ENCODE assay signal across 8 cellular contexts in genomic region chr5:173283318-173284288, GRCh38. TPM values are rescaled to one million over a fixed set of nuclear protein-coding genes. Genes with fewer than 3 reads are reported as not detected.
DNase-seq lines count a peak whose midpoint lies in the region; ATAC-seq and TF ChIP-seq lines count a peak whose summit lies in the region.

No MANE protein-coding gene starts in this region.

- peaks cover 15% of the 10 kb centered on the region for H3K4me1 Mint-ChIP-seq in activated T-cell treated with anti-CD3 and anti-CD28 coated beads, Interleukin-2, amount 50 U/mL, for 72 hours (ENCODE audit: low read depth)

- H3K4me3 ChIP-seq in OCI-LY7 (ENCODE audit: low read depth, low read length, poor library complexity, severe bottlenecking) (no peak overlapping the region), fibroblast of mammary gland (ENCODE audit: control insufficient read depth, low read depth, low read length) (no peak overlapping the region), neuron (ENCODE audit: low read length) (no peak overlapping the region), testis (peak overlapping the region; percentile 13 to 27)

- peaks cover 44% of the 10 kb centered on the region for H3K27me3 ChIP-seq in neuron (ENCODE audit: insufficient read depth, low read length)
- no peaks in the 10 kb centered on the region for H3K27me3 ChIP-seq in testis

- H3K9me2 ChIP-seq in OCI-LY7 (ENCODE audit: insufficient read depth, low read length): no peaks in the 10 kb centered on the region

- peaks cover 5 to 7% of the 10 kb centered on the region in 2 donors for H3K36me3 Mint-ChIP-seq in activated T-cell treated with anti-CD3 and anti-CD28 coated beads, Interleukin-2, amount 50 U/mL, for 72 hours (ENCODE audit: insufficient read depth in 2 of 2)

- H3K9me3 ChIP-seq in OCI-LY7 (ENCODE audit: low read length) (no peaks in the 10 kb centered on the region), neuron (ENCODE audit: low read length) (peaks cover 4% of the 10 kb centered on the region), testis (no peaks in the 10 kb centered on the region)

- POLR2A ChIA-PET in OCI-LY7 (lab: Charles Lee): no interaction called here

- H4K20me1 ChIP-seq in OCI-LY7 (ENCODE audit: insufficient read depth, low read length): no peaks in the 10 kb centered on the region

- peak overlapping the region; percentile 31 to 44 for H3K4me3 Mint-ChIP-seq in activated T-cell treated with anti-CD3 and anti-CD28 coated beads, Interleukin-2, amount 50 U/mL, for 72 hours

- H3K79me2 ChIP-seq in OCI-LY7 (ENCODE audit: insufficient read depth, low read depth, low read length): no peaks in the 10 kb centered on the region

- 1 to 2% methylated on average over 27 to 36 of the region's 45 CpGs for WGBS in testis, 2 donors

- no peak overlapping the region for H3K27ac Mint-ChIP-seq in activated T-cell treated with anti-CD3 and anti-CD28 coated beads, Interleukin-2, amount 50 U/mL, for 72 hours

- no TSS peak for BruUV-seq in OCI-LY7 (replicated peaks; lab: Mats Ljungman, UMichigan)

- no peak overlapping the region for H3K4me2 ChIP-seq in OCI-LY7 (ENCODE audit: low read length)

- H3K27ac ChIP-seq in OCI-LY7 (ENCODE audit: low read depth, low read length, poor library complexity, severe bottlenecking): no peak overlapping the region
- no peak overlapping the region for H3K27ac ChIP-seq in testis

- H3K4me1 ChIP-seq in OCI-LY7 (ENCODE audit: insufficient read depth, low read length, poor library complexity, severe bottlenecking) (no peaks in the 10 kb centered on the region), neuron (ENCODE audit: insufficient read depth, low read length) (no peaks in the 10 kb centered on the region), testis (no peaks in the 10 kb centered on the region)

- peaks cover 55% of the 10 kb centered on the region for H3K27me3 Mint-ChIP-seq in activated T-cell treated with anti-CD3 and anti-CD28 coated beads, Interleukin-2, amount 50 U/mL, for 72 hours (ENCODE audit: low read depth)

- intact Hi-C loops in OCI-LY7 (cut with micrococcal nuclease; ENCODE audit: unreplicated experiment): loop anchor here (5.0 kb wide), 1 partner anchor 301 kb away; the partner anchor contains the start of gene ATP6V0E1
- intact Hi-C loops in testis (cut with DNase I; ENCODE audit: low total_unique reads): no loop called here

- H2AFZ ChIP-seq in OCI-LY7 (ENCODE audit: low read length): no peak overlapping the region
- peak overlapping the region; percentile 44 for H2AFZ ChIP-seq in neuron (ENCODE audit: low read depth, low read length)

- DNase-seq in COLO668 (lab: John Stamatoyannopoulos, UW; ENCODE audit: unreplicated experiment) (peak; percentile 86), OCI-LY7 (ENCODE audit: low spot score) (peak; percentile 23), fibroblast of mammary gland (ENCODE audit: low read depth) (peak; percentile 49), testis (peak; percentile 86)
- DNase-seq in activated T-cell treated with anti-CD3 and anti-CD28 coated beads, Interleukin-2, amount 50 U/mL, for 72 hours: peak; percentile 82 to 83

- peaks cover 0 to 3% of the 10 kb centered on the region in 2 donors for H3K9me3 Mint-ChIP-seq in activated T-cell treated with anti-CD3 and anti-CD28 coated beads, Interleukin-2, amount 50 U/mL, for 72 hours

- TF ChIP-seq POLR2A in testis (IDR thresholded peaks at IDR 0.05): no peak

- CTCF ChIA-PET in OCI-LY7 (lab: Charles Lee; ENCODE audit: unreplicated experiment): no interaction called here

- H3K36me3 ChIP-seq in OCI-LY7 (ENCODE audit: insufficient read depth, low read length) (no peaks in the 10 kb centered on the region), neuron (ENCODE audit: insufficient read depth, low read length) (no peaks in the 10 kb centered on the region), testis (ENCODE audit: low read depth, missing control alignments) (no peaks in the 10 kb centered on the region)

- ATAC-seq in GM19463 (IDR thresholded peaks at IDR 0.05; ENCODE audit: unreplicated experiment) (peak; percentile 87), HG03571 (IDR thresholded peaks at IDR 0.05; ENCODE audit: unreplicated experiment) (peak; percentile 91)
- peak; percentile 97 to 98 for ATAC-seq in activated T-cell treated with anti-CD3 and anti-CD28 coated beads, Interleukin-2, amount 50 U/mL, for 72 hours (replicated peaks in 1 of 2)

- TF ChIP-seq CTCF in OCI-LY7 (conservative IDR thresholded peaks at IDR 0.05; ENCODE audit: low read length): peak; percentile 70
- peak; percentile 46 for TF ChIP-seq CTCF in fibroblast of mammary gland (conservative IDR thresholded peaks at IDR 0.05; ENCODE audit: control insufficient read depth, insufficient read depth, low read depth, low read length)
- TF ChIP-seq CTCF in testis (IDR thresholded peaks at IDR 0.05): peak; percentile 66 to 73 (median 68)

RNA-seq across cellular contexts. Expression of gene STC2, which starts 44.6 kb away (rescaled TPM):
- not detected in 2 replicates for total RNA-seq in OCI-LY7 (2014; rRNA removed; shearing (Covaris generic))
- not detected in 2 replicates for total RNA-seq in OCI-LY7 (2022)
- total RNA-seq in activated T-cell treated with anti-CD3 and anti-CD28 coated beads, Interleukin-2, amount 50 U/mL, for 72 hours: 10 to 100 TPM; 44.5 to 59.3 TPM
- 1 to 10 TPM in 1 of 2 donors, under 1 TPM in 1; 0.87 to 2.0 TPM for total RNA-seq in testis
- 2.0 TPM for polyA plus RNA-seq in testis (ENCODE audit: insufficient read depth, low read depth, low replicate concordance)

RNA-seq across cellular contexts. Expression of gene NKX2-5, which starts 48.6 kb away (rescaled TPM):
- total RNA-seq in OCI-LY7 (2014; rRNA removed; shearing (Covaris generic)): not detected in 2 replicates
- total RNA-seq in OCI-LY7 (2022): not detected in 2 replicates
- total RNA-seq in activated T-cell treated with anti-CD3 and anti-CD28 coated beads, Interleukin-2, amount 50 U/mL, for 72 hours: under 1 TPM in 1 of 2 donors, not detected in 1; 0.26 TPM
- total RNA-seq in testis: 1 to 10 TPM in 1 of 2 donors, under 1 TPM in 1; 0.94 to 1.2 TPM
- not detected for polyA plus RNA-seq in testis (ENCODE audit: insufficient read depth, low read depth, low replicate concordance)

Comparison
In these comparisons a context has a peak if more than half of its experiments do, and no peak if none do; other contexts are left out.
1. DNase-seq: peak in every context shown above with its lines; median percentile 86 in COLO668; 86 in testis; 82 in activated T-cell treated with anti-CD3 and anti-CD28 coated beads, Interleukin-2, amount 50 U/mL, for 72 hours; 49 in fibroblast of mammary gland; 23 in OCI-LY7.
2. H3K4me3 ChIP-seq: peak in testis (2 of 2); none in OCI-LY7 (single experiment), fibroblast of mammary gland (single experiment) and neuron (single experiment).
3. RNA of gene STC2, which starts 44.6 kb away (total RNA-seq): 44.5 to 59.3 TPM in activated T-cell treated with anti-CD3 and anti-CD28 coated beads, Interleukin-2, amount 50 U/mL, for 72 hours; 0.87 to 2.0 TPM in testis and not detected in OCI-LY7; every median in the first group is over 10 times any median in the second.
4. Peak in every context shown above with its lines, with median percentiles within 50 percentile points of each other: ATAC-seq and CTCF ChIP-seq.